ENCODE assay signal across 3 cellular contexts in the genomic region with DNA sequence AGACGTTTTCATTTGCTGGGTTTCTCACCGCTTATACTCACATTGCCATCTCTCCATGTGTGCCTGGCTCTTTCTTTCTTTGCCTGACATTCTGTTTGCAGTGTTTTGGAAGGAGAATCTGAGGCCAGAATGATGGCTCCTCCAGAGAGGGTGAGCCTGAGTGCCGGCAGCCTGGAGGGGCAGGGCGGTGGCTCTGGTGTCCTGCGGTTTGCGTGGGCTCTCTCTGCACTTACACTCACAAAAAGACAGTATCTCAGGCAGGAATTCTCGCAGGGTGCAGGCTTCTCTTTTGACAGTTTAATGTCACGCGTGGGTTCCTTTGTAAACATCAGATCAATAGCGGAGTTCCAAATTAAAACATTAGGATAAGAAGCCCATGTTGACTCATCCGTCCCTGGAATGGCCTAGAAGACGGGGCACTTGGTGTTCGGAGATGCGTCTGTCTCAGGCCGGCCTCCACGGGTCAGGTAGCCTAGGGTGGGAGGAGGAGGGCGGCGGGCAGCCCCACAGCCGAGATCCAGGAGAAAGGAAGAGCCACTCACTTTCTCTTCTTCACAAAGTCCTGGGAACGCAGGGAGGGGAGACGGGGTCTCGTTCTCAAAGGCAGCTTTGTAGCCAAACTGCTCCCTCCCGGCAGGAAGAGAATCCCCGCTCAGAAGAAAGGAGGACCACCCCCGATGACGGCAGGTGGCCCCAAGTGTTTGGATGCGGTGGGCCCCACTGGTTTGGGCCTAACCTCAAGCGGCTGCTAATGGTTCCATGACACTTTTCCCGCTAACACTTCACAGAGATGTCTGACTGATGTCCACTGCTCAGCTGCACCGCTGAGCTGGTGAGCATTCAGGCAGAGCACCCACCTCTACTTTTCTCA. TPM values are rescaled to one million over a fixed set of nuclear protein-coding genes. Genes with fewer than 3 reads are reported as not detected.
"Had no signal": no experiment of that assay in that cellular context is flagged by ENCODE, and none has a peak within 500 bp of the region (broad histone marks: within the 10 kb centered on the region; RNA-seq: fewer than 3 reads in every experiment).

No MANE protein-coding gene starts in this region.

RNA-seq across cellular contexts. Expression of gene APOD, which starts 44.0 kb away (rescaled TPM):
- total RNA-seq: activated CD4-positive, alpha-beta T cell treated with anti-CD3 and anti-CD28 coated beads, Interleukin-2, amount 10 ng/mL, durations not matched to agents 7 days and 5 days; mononuclear cell had no signal
- polyA plus RNA-seq: neural cell had no signal
